Comparison of ENCODE assay signal across 32 cellular contexts in genomic region chr4:169153451-169153850, GRCh38.
"Had no signal": no experiment of that assay in that cellular context is flagged by ENCODE, and none has a peak within 500 bp of the region (broad histone marks: within the 10 kb centered on the region; RNA-seq: fewer than 3 reads in every experiment).

No MANE protein-coding gene starts in this region.

- H3K4me3 Mint-ChIP-seq: activated naive CD4-positive, alpha-beta T cell treated with anti-CD3 and anti-CD28 coated beads for 36 hours; activated naive CD8-positive, alpha-beta T cell treated with anti-CD3 and anti-CD28 coated beads, Interleukin-2, amount 10 ng/mL, durations not matched to agents 7 days and 5 days; activated T-helper 1 cell treated with anti-CD3 and anti-CD28 coated beads, Interleukin-12 subunit alpha, Interleukin-12 subunit beta, Interleukin-2, Interleukin-4 antibody, amounts not matched to agents 30 ng/mL and 10 ng/mL and 1 ng/mL, durations not matched to agents 14 hours and 24 hours and 36 hours; brain; naive thymus-derived CD8-positive, alpha-beta T cell; neural progenitor cell; T-helper 2 cell treated with Interferon-gamma antibody and Interleukin-4, amounts not matched to agents 5 μg/mL and 100 μg/mL, for 36 hours had no signal

- H3K36me3 ChIP-seq: cardiac muscle cell, colonic mucosa, neural progenitor cell had no signal

- H3K9me3 ChIP-seq: ascending aorta, colonic mucosa, spleen, transverse colon had no signal

- H3K27me3 ChIP-seq: ascending aorta, cardiac muscle cell, colonic mucosa, neural progenitor cell, spleen, transverse colon had no signal

- H3K27me3 Mint-ChIP-seq: brain had no signal

- H3K36me3 Mint-ChIP-seq: activated naive CD8-positive, alpha-beta T cell treated with anti-CD3 and anti-CD28 coated beads, Interleukin-2, amount 10 ng/mL, durations not matched to agents 7 days and 5 days; naive thymus-derived CD8-positive, alpha-beta T cell had no signal

- H3K4me1 ChIP-seq: ascending aorta, neural progenitor cell had no signal

- H3K9me3 Mint-ChIP-seq: activated naive CD4-positive, alpha-beta T cell treated with anti-CD3 and anti-CD28 coated beads for 36 hours; activated naive CD8-positive, alpha-beta T cell treated with anti-CD3 and anti-CD28 coated beads, Interleukin-2, amount 10 ng/mL, durations not matched to agents 7 days and 5 days; activated T-helper 1 cell treated with anti-CD3 and anti-CD28 coated beads, Interleukin-12 subunit alpha, Interleukin-12 subunit beta, Interleukin-2, Interleukin-4 antibody, amounts not matched to agents 30 ng/mL and 10 ng/mL and 1 ng/mL, durations not matched to agents 14 hours and 24 hours and 36 hours; brain; naive thymus-derived CD8-positive, alpha-beta T cell; neural progenitor cell; T-helper 2 cell treated with Interferon-gamma antibody and Interleukin-4, amounts not matched to agents 5 μg/mL and 100 μg/mL, for 36 hours had no signal

- FAIRE-seq: endometrium, frontal cortex, keratinocyte, urothelium cell line had no signal

- H3K4me3 ChIP-seq: ascending aorta, cardiac muscle cell, colonic mucosa, neural progenitor cell, spleen, transverse colon had no signal

- ATAC-seq: left cardiac atrium; naive thymus-derived CD8-positive, alpha-beta T cell; right cardiac atrium had no signal

- H3K4me1 Mint-ChIP-seq: activated naive CD8-positive, alpha-beta T cell treated with anti-CD3 and anti-CD28 coated beads, Interleukin-2, amount 10 ng/mL, durations not matched to agents 7 days and 5 days; naive thymus-derived CD8-positive, alpha-beta T cell had no signal

- H3K27ac Mint-ChIP-seq: activated naive CD4-positive, alpha-beta T cell treated with anti-CD3 and anti-CD28 coated beads for 36 hours; activated naive CD8-positive, alpha-beta T cell treated with anti-CD3 and anti-CD28 coated beads, Interleukin-2, amount 10 ng/mL, durations not matched to agents 7 days and 5 days; activated T-helper 1 cell treated with anti-CD3 and anti-CD28 coated beads, Interleukin-12 subunit alpha, Interleukin-12 subunit beta, Interleukin-2, Interleukin-4 antibody, amounts not matched to agents 30 ng/mL and 10 ng/mL and 1 ng/mL, durations not matched to agents 14 hours and 24 hours and 36 hours; naive thymus-derived CD8-positive, alpha-beta T cell; neural progenitor cell; T-helper 2 cell treated with Interferon-gamma antibody and Interleukin-4, amounts not matched to agents 5 μg/mL and 100 μg/mL, for 36 hours had no signal

- H3K9ac ChIP-seq: neural progenitor cell had no signal

- H2AFZ ChIP-seq: neural progenitor cell had no signal

- H3K4me2 ChIP-seq: neural progenitor cell had no signal

- H3K27ac ChIP-seq: ascending aorta, cardiac muscle cell, colonic mucosa, epithelial cell of prostate, neural progenitor cell, spleen, transverse colon had no signal

- DNase-seq: activated CD4-positive, alpha-beta T cell treated with anti-CD3 and anti-CD28 coated beads for 48 hours; activated CD4-positive, alpha-beta T cell treated with anti-CD3 and anti-CD28 coated beads, Interleukin-2, amount 50 U/mL, for 48 hours; activated CD8-positive, alpha-beta memory T cell treated with anti-CD3 and anti-CD28 coated beads, Interleukin-2, amount 50 U/mL, for 4 hours; activated effector memory CD4-positive, alpha-beta T cell treated with anti-CD3 and anti-CD28 coated beads, Interleukin-2, amount 50 U/mL, for 16 hours; activated naive CD4-positive, alpha-beta T cell treated with anti-CD3 and anti-CD28 coated beads for 36 hours; activated naive CD8-positive, alpha-beta T cell treated with anti-CD3 and anti-CD28 coated beads, Interleukin-2, amount 10 ng/mL, durations not matched to agents 7 days and 5 days; activated T-cell treated with anti-CD3 and anti-CD28 coated beads, Interleukin-2, amount 50 U/mL, for 1 hour; cerebellar nuclear complex; colonic mucosa; effector CD8-positive, alpha-beta T cell; glutamatergic neuron; left cardiac atrium; mammary epithelial cell; naive thymus-derived CD8-positive, alpha-beta T cell; occipital lobe; posterior cingulate gyrus; right cardiac atrium; spleen; stimulated activated naive CD4-positive, alpha-beta T cell; T-helper 1 cell; transverse colon had no signal
